ENCODE assay signal across 29 cellular contexts in the genomic region with DNA sequence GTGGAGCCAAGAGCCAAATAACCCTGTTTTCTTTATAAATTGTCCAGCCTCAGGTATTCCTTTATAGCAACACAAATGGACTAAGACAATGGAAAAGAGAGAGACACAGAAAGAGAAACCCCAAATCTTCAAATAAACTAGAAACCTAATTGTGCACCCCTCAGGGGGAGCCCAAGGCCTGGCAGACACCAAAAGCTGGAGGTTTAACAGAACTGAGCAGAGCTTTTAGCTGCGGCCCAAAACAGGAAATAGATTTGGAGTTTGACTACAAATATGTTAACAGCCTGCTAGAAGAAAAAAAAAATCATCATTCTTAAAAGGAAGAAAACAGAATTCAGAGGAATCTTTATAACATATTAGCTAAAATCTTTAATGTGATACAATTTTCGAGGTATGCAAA.
"Had no signal": no experiment of that assay in that cellular context is flagged by ENCODE, and none has a peak within 500 bp of the region (broad histone marks: within the 10 kb centered on the region; RNA-seq: fewer than 3 reads in every experiment).

No MANE protein-coding gene starts in this region.

- H3K4me2 ChIP-seq: neural progenitor cell had no signal

- H3K9me3 Mint-ChIP-seq: natural killer cell; nephron; neural progenitor cell; stimulated activated memory B cell treated with anti-CD40 and anti-IgM and Interleukin-4, amounts not matched to agents 10 μg/mL and 1 μg/mL and 100 μg/mL, for 72 hours; stimulated activated naive CD8-positive, alpha-beta T cell treated with anti-CD3 and anti-CD28 coated beads, Interleukin-15, amount 100 ng/mL, for 72 hours; type B pancreatic cell had no signal

- H3K79me2 ChIP-seq: parathyroid adenoma had no signal

- H3K36me3 Mint-ChIP-seq: natural killer cell; neural progenitor cell; stimulated activated memory B cell treated with anti-CD40 and anti-IgM and Interleukin-4, amounts not matched to agents 10 μg/mL and 1 μg/mL and 100 μg/mL, for 72 hours; type B pancreatic cell had no signal

- H3K27ac ChIP-seq: neural progenitor cell, ovary, parathyroid adenoma, psoas muscle, right lobe of liver, sigmoid colon, suprapubic skin, testis, tibial artery, transverse colon, upper lobe of right lung, uterus had no signal

- ATAC-seq: natural killer cell; psoas muscle; right cardiac atrium; right lobe of liver; stimulated activated memory B cell treated with anti-CD40 and anti-IgM and Interleukin-4, amounts not matched to agents 10 μg/mL and 1 μg/mL and 100 μg/mL, for 72 hours; stimulated activated naive CD8-positive, alpha-beta T cell treated with anti-CD3 and anti-CD28 coated beads, Interleukin-15, amount 100 ng/mL, for 72 hours; stimulated activated naive CD8-positive, alpha-beta T cell treated with anti-CD3 and anti-CD28 coated beads, Interleukin-15, Interleukin-2, amounts not matched to agents 100 U/mL and 50 U/mL, for 24 hours; upper lobe of right lung had no signal

- H3K27me3 Mint-ChIP-seq: progenitor cell of endocrine pancreas; stimulated activated memory B cell treated with anti-CD40 and anti-IgM and Interleukin-4, amounts not matched to agents 10 μg/mL and 1 μg/mL and 100 μg/mL, for 72 hours; stimulated activated naive CD8-positive, alpha-beta T cell treated with anti-CD3 and anti-CD28 coated beads, Interleukin-15, amount 100 ng/mL, for 72 hours; type B pancreatic cell had no signal

- H3K4me1 ChIP-seq: neural progenitor cell, parathyroid adenoma, psoas muscle, right lobe of liver, sigmoid colon, suprapubic skin, testis, tibial artery, transverse colon, upper lobe of right lung, uterus had no signal

- H3K4me1 Mint-ChIP-seq: natural killer cell; nephron; neural progenitor cell; stimulated activated memory B cell treated with anti-CD40 and anti-IgM and Interleukin-4, amounts not matched to agents 10 μg/mL and 1 μg/mL and 100 μg/mL, for 72 hours had no signal

- H3K27me3 ChIP-seq: ovary, sigmoid colon, testis, tibial artery, transverse colon had no signal

- H3K4me3 ChIP-seq: neural progenitor cell, ovary, psoas muscle, right lobe of liver, sigmoid colon, suprapubic skin, testis, tibial artery, transverse colon, upper lobe of right lung, uterus had no signal

- H2AFZ ChIP-seq: parathyroid adenoma had no signal

- H3K9ac ChIP-seq: neural progenitor cell, parathyroid adenoma had no signal

- H3K4me3 Mint-ChIP-seq: natural killer cell; nephron; neural progenitor cell; stimulated activated memory B cell treated with anti-CD40 and anti-IgM and Interleukin-4, amounts not matched to agents 10 μg/mL and 1 μg/mL and 100 μg/mL, for 72 hours; stimulated activated naive CD8-positive, alpha-beta T cell treated with anti-CD3 and anti-CD28 coated beads, Interleukin-15, amount 100 ng/mL, for 72 hours; type B pancreatic cell had no signal

- H3K27ac Mint-ChIP-seq: natural killer cell; nephron; neural progenitor cell; progenitor cell of endocrine pancreas; stimulated activated memory B cell treated with anti-CD40 and anti-IgM and Interleukin-4, amounts not matched to agents 10 μg/mL and 1 μg/mL and 100 μg/mL, for 72 hours; stimulated activated naive CD8-positive, alpha-beta T cell treated with anti-CD3 and anti-CD28 coated beads, Interleukin-15, amount 100 ng/mL, for 72 hours; type B pancreatic cell had no signal

- H3K9me3 ChIP-seq: ovary, psoas muscle, right lobe of liver, sigmoid colon, suprapubic skin, testis, tibial artery, transverse colon, upper lobe of right lung, uterus had no signal

- DNase-seq: natural killer cell; occipital lobe; ovary; posterior cingulate gyrus; psoas muscle; right cardiac atrium; right lobe of liver; sigmoid colon; small intestine; stimulated activated CD4-positive, alpha-beta T cell treated with anti-CD3 and anti-CD28 coated beads, Interleukin-15, amount 100 ng/mL, for 24 hours; stimulated activated CD4-positive, alpha-beta T cell treated with anti-CD3 and anti-CD28 coated beads, Interleukin-2, amount 100 ng/mL, for 24 hours; stimulated activated CD4-positive, alpha-beta T cell treated with anti-CD3 and anti-CD28 coated beads, Interleukin-4, amount 100 ng/mL, for 1 hour; stimulated activated CD4-positive, alpha-beta T cell treated with anti-CD3 and anti-CD28 coated beads, Interleukin-4, amount 100 ng/mL, for 4 hours; stimulated activated CD8-positive, alpha-beta memory T cell treated with anti-CD3 and anti-CD28 coated beads, Interleukin-4, amount 100 ng/mL, for 48 hours; stimulated activated naive CD8-positive, alpha-beta T cell treated with anti-CD3 and anti-CD28 coated beads, Interleukin-15, amount 100 ng/mL, for 72 hours; stimulated activated naive CD8-positive, alpha-beta T cell treated with anti-CD3 and anti-CD28 coated beads, Interleukin-15, Interleukin-2, amounts not matched to agents 100 U/mL and 50 U/mL, for 24 hours; substantia nigra; testis; tibial artery; transverse colon; upper lobe of right lung; uterus had no signal

- H3K36me3 ChIP-seq: neural progenitor cell, ovary, right lobe of liver, sigmoid colon, suprapubic skin, tibial artery, transverse colon, upper lobe of right lung, uterus had no signal
